ENCODE assay signal across 1 cellular context in genomic region chr7:135620980-135621850, GRCh38.
TF ChIP-seq lines count a peak whose summit lies in the region.

No MANE protein-coding gene starts in this region.

TF ChIP-seq in SK-N-SH, 30 proteins besides CTCF, POLR2A, EP300 and RAD21 (continued from another document):
- TF ChIP-seq, protein P1, sequence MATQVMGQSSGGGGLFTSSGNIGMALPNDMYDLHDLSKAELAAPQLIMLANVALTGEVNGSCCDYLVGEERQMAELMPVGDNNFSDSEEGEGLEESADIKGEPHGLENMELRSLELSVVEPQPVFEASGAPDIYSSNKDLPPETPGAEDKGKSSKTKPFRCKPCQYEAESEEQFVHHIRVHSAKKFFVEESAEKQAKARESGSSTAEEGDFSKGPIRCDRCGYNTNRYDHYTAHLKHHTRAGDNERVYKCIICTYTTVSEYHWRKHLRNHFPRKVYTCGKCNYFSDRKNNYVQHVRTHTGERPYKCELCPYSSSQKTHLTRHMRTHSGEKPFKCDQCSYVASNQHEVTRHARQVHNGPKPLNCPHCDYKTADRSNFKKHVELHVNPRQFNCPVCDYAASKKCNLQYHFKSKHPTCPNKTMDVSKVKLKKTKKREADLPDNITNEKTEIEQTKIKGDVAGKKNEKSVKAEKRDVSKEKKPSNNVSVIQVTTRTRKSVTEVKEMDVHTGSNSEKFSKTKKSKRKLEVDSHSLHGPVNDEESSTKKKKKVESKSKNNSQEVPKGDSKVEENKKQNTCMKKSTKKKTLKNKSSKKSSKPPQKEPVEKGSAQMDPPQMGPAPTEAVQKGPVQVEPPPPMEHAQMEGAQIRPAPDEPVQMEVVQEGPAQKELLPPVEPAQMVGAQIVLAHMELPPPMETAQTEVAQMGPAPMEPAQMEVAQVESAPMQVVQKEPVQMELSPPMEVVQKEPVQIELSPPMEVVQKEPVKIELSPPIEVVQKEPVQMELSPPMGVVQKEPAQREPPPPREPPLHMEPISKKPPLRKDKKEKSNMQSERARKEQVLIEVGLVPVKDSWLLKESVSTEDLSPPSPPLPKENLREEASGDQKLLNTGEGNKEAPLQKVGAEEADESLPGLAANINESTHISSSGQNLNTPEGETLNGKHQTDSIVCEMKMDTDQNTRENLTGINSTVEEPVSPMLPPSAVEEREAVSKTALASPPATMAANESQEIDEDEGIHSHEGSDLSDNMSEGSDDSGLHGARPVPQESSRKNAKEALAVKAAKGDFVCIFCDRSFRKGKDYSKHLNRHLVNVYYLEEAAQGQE (IDR thresholded peaks at IDR 0.05; ENCODE audit: low read depth, low read length), result no peak
- TF ChIP-seq RFX5 (IDR thresholded peaks at IDR 0.05; ENCODE audit: low read length), result no peak
- TF ChIP-seq NRF1 (IDR thresholded peaks at IDR 0.05; ENCODE audit: low read depth, low read length), result no peak
